Comparison of ENCODE assay signal across 8 cellular contexts in the genomic region with DNA sequence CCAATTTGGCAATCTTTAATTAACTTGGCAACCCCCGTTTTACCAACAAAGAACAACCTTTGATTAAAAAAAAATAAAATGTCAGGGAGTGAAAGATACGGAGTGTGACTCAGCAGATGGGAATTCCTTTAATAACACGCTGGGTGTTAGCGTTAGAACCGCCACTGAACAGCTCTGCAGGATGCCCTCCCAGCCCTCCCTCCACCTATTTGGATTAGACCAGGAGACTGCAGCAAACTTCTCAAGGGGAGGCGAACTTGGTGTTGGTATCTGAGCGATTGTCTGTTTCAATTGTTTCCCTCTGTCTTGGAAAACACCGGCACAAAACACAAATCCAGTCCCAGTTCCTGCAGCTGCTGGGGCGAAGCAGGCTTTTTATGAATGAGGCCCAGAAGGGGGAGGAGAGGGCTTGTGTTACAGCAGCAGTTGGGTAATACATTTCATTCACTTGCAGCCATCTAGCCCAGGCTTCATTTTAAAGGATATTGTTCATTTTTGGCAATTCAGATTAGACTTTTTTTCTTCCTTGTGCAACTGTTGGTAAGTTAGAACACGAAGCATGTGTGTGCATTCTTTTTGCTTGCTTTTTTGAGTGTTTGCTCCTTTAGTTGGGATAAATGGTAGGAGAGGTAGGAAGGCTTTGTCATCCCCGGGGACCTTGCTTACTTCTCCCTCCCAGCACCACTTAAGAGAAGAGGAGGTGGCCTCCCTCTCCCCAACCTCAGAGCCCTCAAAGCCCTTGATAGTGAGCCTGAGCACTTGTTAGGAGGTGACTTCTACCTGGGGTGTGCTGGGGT.
A peak's percentile ranks its signal among the peaks of the same experiment; 100 is the strongest.
DNase-seq lines count a peak whose midpoint lies in the region; ATAC-seq and TF ChIP-seq lines count a peak whose summit lies in the region.

No MANE protein-coding gene starts in this region.

- no peaks in the 10 kb centered on the region for H3K9me2 ChIP-seq in HCT116 (ENCODE audit: insufficient read depth)

- H4K20me1 ChIP-seq in HCT116 (ENCODE audit: insufficient read depth) = no peaks in the 10 kb centered on the region

- POLR2A ChIA-PET in HCT116 (lab: Charles Lee) = no interaction called here
- POLR2A ChIA-PET in activated CD4-positive, alpha-beta T cell treated with anti-CD3 and anti-CD28 coated beads, Interleukin-2, amount 10 ng/mL, durations not matched to agents 7 days and 5 days (lab: Charles Lee) = interaction anchor here (0.6 kb wide), 1 partner anchor 29 kb away, joined by 3 read pairs; no protein-coding TSS in a partner anchor

- H3K79me2 ChIP-seq in HCT116 (ENCODE audit: insufficient read depth, low read length) = no peaks in the 10 kb centered on the region

- peak overlapping the region; percentile 28 for H3K9ac ChIP-seq in HCT116 (ENCODE audit: low read length)
- H3K9ac ChIP-seq in rectal smooth muscle tissue (ENCODE audit: low read length) = no peak overlapping the region

- peak overlapping the region; percentile 78 for H3K4me2 ChIP-seq in HCT116 (ENCODE audit: low read length)

- H3K4me3 Mint-ChIP-seq in activated CD4-positive, alpha-beta T cell treated with anti-CD3 and anti-CD28 coated beads, Interleukin-2, amount 10 ng/mL, durations not matched to agents 7 days and 5 days = no peak overlapping the region

- no peak overlapping the region for H2AFZ ChIP-seq in HCT116 (ENCODE audit: low read depth, low read length, poor library complexity, severe bottlenecking)

- CTCF ChIA-PET in HCT116 (lab: Charles Lee) = interaction anchor here (2.0 kb wide), 1 partner anchor 81 kb away, joined by 6 read pairs; no protein-coding TSS in a partner anchor
- CTCF ChIA-PET in activated CD4-positive, alpha-beta T cell treated with anti-CD3 and anti-CD28 coated beads, Interleukin-2, amount 10 ng/mL, durations not matched to agents 7 days and 5 days (lab: Charles Lee) = no interaction called here

- no peaks in the 10 kb centered on the region for H3K27me3 ChIP-seq in HCT116 (ENCODE audit: insufficient read depth, low read length)
- no peaks in the 10 kb centered on the region for H3K27me3 ChIP-seq in ascending aorta
- H3K27me3 ChIP-seq in rectal smooth muscle tissue (ENCODE audit: control insufficient read depth, insufficient read depth, low read length) = no peaks in the 10 kb centered on the region

- TF ChIP-seq POLR2A in HCT116 (IDR thresholded peaks at IDR 0.05; ENCODE audit: borderline replicate concordance, extremely low read depth, insufficient read depth, insufficient read length) = no peak

- H3K9me3 Mint-ChIP-seq in activated CD4-positive, alpha-beta T cell treated with anti-CD3 and anti-CD28 coated beads, Interleukin-2, amount 10 ng/mL, durations not matched to agents 7 days and 5 days = no peaks in the 10 kb centered on the region

- H3K27ac Mint-ChIP-seq in activated CD4-positive, alpha-beta T cell treated with anti-CD3 and anti-CD28 coated beads, Interleukin-2, amount 10 ng/mL, durations not matched to agents 7 days and 5 days = no peak overlapping the region

- H3K4me1 Mint-ChIP-seq in activated CD4-positive, alpha-beta T cell treated with anti-CD3 and anti-CD28 coated beads, Interleukin-2, amount 10 ng/mL, durations not matched to agents 7 days and 5 days = peaks cover 18% of the 10 kb centered on the region

- no peaks in the 10 kb centered on the region for H3K27me3 Mint-ChIP-seq in activated CD4-positive, alpha-beta T cell treated with anti-CD3 and anti-CD28 coated beads, Interleukin-2, amount 10 ng/mL, durations not matched to agents 7 days and 5 days

- H3K4me1 ChIP-seq in HCT116 (ENCODE audit: control insufficient read depth in 1 of 2, insufficient read depth in 2 of 2, low read length in 2 of 2) = peaks cover 55 to 60% of the 10 kb centered on the region in 2 experiments
- peaks cover 20 to 46% of the 10 kb centered on the region in 2 donors for H3K4me1 ChIP-seq in ascending aorta
- peaks cover 23% of the 10 kb centered on the region for H3K4me1 ChIP-seq in rectal smooth muscle tissue (ENCODE audit: control insufficient read depth, insufficient read depth, low read length)

- intact Hi-C loops in HCT116 (cut with micrococcal nuclease) = no loop called here
- intact Hi-C loops in ascending aorta (cut with DNase I) = no loop called here

- ATAC-seq in HCT116 = peak; percentile 91
- no peak for ATAC-seq in HG02610 (IDR thresholded peaks at IDR 0.05; ENCODE audit: unreplicated experiment)

- no peaks in the 10 kb centered on the region for H3K36me3 Mint-ChIP-seq in activated CD4-positive, alpha-beta T cell treated with anti-CD3 and anti-CD28 coated beads, Interleukin-2, amount 10 ng/mL, durations not matched to agents 7 days and 5 days (ENCODE audit: low read depth)

- RAD21 ChIA-PET in HCT116 (lab: Charles Lee; ENCODE audit: low non-redundant PET in 1 of 2, low total read pairs in 2 of 2, uncharacterized antibody in 2 of 2, unreplicated experiment in 2 of 2) = interaction anchor here (1.1 to 1.4 kb wide), 3 partner anchors 50 to 152 kb away, joined by 3 to 5 read pairs (median 4); no protein-coding TSS in a partner anchor

- peak; percentile 59 for DNase-seq in HCT116 (ENCODE audit: low read depth, low spot score)
- peak; percentile 8 for DNase-seq in NCI-H446 treated with DMSO at 0.1 percent for 48 hours (lab: John Stamatoyannopoulos, UW)
- DNase-seq in ascending aorta (ENCODE audit: low spot score in 2 of 2) = no peak
- peak; percentile 32 for DNase-seq in hepatic stellate cell (ENCODE audit: low spot score)
- DNase-seq in activated CD4-positive, alpha-beta T cell treated with anti-CD3 and anti-CD28 coated beads, Interleukin-2, amount 10 ng/mL, durations not matched to agents 7 days and 5 days = no peak
- no peak for DNase-seq in GM10266 (ENCODE audit: extremely low spot score)

- H3K27ac ChIP-seq in HCT116 (ENCODE audit: low read depth, low read length) (peak overlapping the region; percentile 91), ascending aorta (peak overlapping the region; percentile 44 to 53), rectal smooth muscle tissue (ENCODE audit: low read depth, low read length) (peak overlapping the region; percentile 27)

- H3K4me3 ChIP-seq in HCT116 (replicated peaks in 1 of 2; ENCODE audit: low read depth in 1 of 2, low read length in 2 of 2) (peak overlapping the region in 1 of 2 experiments; percentile 40; a peak in 3 of 4 replicates), ascending aorta (peak overlapping the region in 1 of 2 donors; percentile 46), rectal smooth muscle tissue (ENCODE audit: low read length) (no peak overlapping the region)

- TF ChIP-seq RAD21 in HCT116 (IDR thresholded peaks at IDR 0.05; ENCODE audit: low read depth) = no peak; the same call in 1 of the 2 replicates

- no peaks in the 10 kb centered on the region for H3K9me3 ChIP-seq in HCT116 (ENCODE audit: control insufficient read depth in 1 of 2, insufficient read depth in 1 of 2, low read depth in 1 of 2, low read length in 2 of 2)
- H3K9me3 ChIP-seq in ascending aorta = no peaks in the 10 kb centered on the region

- BruUV-seq in HCT116 (replicated peaks; lab: Mats Ljungman, UMichigan) = no TSS peak

- no peak for TF ChIP-seq CTCF in HCT116 (IDR thresholded peaks at IDR 0.05 in 2 of 3, conservative IDR thresholded peaks at IDR 0.05 in 1 of 3; ENCODE audit: borderline replicate concordance in 1 of 3, insufficient read depth in 1 of 3, low read depth in 2 of 3, low read length in 2 of 3)
- no peak for TF ChIP-seq CTCF in ascending aorta (IDR thresholded peaks at IDR 0.05)
- no peak for TF ChIP-seq CTCF in GM10266 (IDR thresholded peaks at IDR 0.05; ENCODE audit: control insufficient read depth, insufficient read depth, low read depth, missing control alignments)

- H3K36me3 ChIP-seq in HCT116 (ENCODE audit: control insufficient read depth in 1 of 2, insufficient read depth in 2 of 2, low read length in 2 of 2) (no peaks in the 10 kb centered on the region), ascending aorta (no peaks in the 10 kb centered on the region), rectal smooth muscle tissue (ENCODE audit: control insufficient read depth, insufficient read depth, low read length) (no peaks in the 10 kb centered on the region)

TF ChIP-seq in HCT116, 20 proteins besides CTCF, POLR2A, EP300 and RAD21 (continues in another document):
- TF ChIP-seq MAX (IDR thresholded peaks at IDR 0.05) (peak; percentile 21; the same call in 1 of the 2 replicates), JUND (IDR thresholded peaks at IDR 0.05) (peak; percentile 81), POLR2AphosphoS5 (IDR thresholded peaks at IDR 0.05; ENCODE audit: low read depth, low read length) (no peak), CEBPB (IDR thresholded peaks at IDR 0.05; ENCODE audit: low read depth) (peak; percentile 42; the same call in 1 of the 2 replicates), ZBTB33 (IDR thresholded peaks at IDR 0.05; ENCODE audit: extremely low read depth, insufficient replicate concordance, low read length) (no peak), CBX3 (IDR thresholded peaks at IDR 0.05; ENCODE audit: low read depth) (0 out of 2 replicates have a peak, but pooled peaks have one; percentile 20), SIN3A (IDR thresholded peaks at IDR 0.05; ENCODE audit: low read depth) (no peak; the same call in 1 of the 2 replicates), ZFX (IDR thresholded peaks at IDR 0.05) (no peak), SRF (IDR thresholded peaks at IDR 0.05; ENCODE audit: low read depth) (peak; percentile 50; the same call in 1 of the 2 replicates), YY1 (IDR thresholded peaks at IDR 0.05; ENCODE audit: extremely low read depth, insufficient replicate concordance, low read depth, low read length) (no peak), ZNF274 (IDR thresholded peaks at IDR 0.05; ENCODE audit: low read depth, low read length) (no peak), EGR1 (IDR thresholded peaks at IDR 0.05; ENCODE audit: low read depth) (no peak), SP1 (IDR thresholded peaks at IDR 0.05; ENCODE audit: low read depth) (peak; percentile 66)

Comparison
In these comparisons a context has a peak if more than half of its experiments do, and no peak if none do; other contexts are left out.
1. DNase-seq: peak in HCT116 (single experiment), NCI-H446 treated with DMSO at 0.1 percent for 48 hours (single experiment) and hepatic stellate cell (single experiment); none in ascending aorta (0 of 2), activated CD4-positive, alpha-beta T cell treated with anti-CD3 and anti-CD28 coated beads, Interleukin-2, amount 10 ng/mL, durations not matched to agents 7 days and 5 days (single experiment) and GM10266 (single experiment).
2. H3K27ac ChIP-seq: peak in every context shown above with its lines; median percentile 91 in HCT116; 48 in ascending aorta; 27 in rectal smooth muscle tissue.